In the genomic region with DNA sequence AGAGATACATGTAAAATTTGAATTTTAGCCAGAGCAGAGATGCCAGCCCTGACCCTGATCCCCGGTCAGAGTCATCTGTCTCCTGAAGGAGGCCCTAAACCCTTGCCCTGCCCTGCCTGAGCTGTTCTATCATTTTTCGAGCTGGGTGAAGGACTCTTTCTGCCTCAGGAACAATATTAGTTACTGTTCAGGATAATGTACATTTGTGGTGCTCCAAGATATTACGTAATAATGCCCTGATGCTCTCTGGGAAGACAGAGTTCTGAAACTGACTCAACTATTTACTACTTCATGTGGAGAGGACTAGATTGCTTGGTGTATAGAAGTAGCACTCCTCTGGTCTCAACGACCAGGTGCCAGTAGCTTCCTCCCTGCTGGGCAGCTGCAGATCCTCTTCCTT, we compare ENCODE assay signal across 17 cellular contexts. TPM values are rescaled to one million over a fixed set of nuclear protein-coding genes. Genes with fewer than 3 reads are reported as not detected.
DNase-seq lines count a peak whose midpoint lies in the region; ATAC-seq and TF ChIP-seq lines count a peak whose summit lies in the region.
"Had no signal": no experiment of that assay in that cellular context is flagged by ENCODE, and none has a peak within 500 bp of the region (broad histone marks: within the 10 kb centered on the region; RNA-seq: fewer than 3 reads in every experiment).

No MANE protein-coding gene starts in this region.

- H3K4me3 ChIP-seq in upper lobe of right lung = no peak overlapping the region
- H3K4me3 ChIP-seq: lower lobe of right lung had no signal

- intact Hi-C loops in upper lobe of right lung (cut with DNase I) = no loop called here

- no peaks in the 10 kb centered on the region for H3K9me3 ChIP-seq in upper lobe of right lung
- H3K9me3 ChIP-seq: lower lobe of right lung had no signal

- DNase-seq in SIG-M5 treated with dmso at 0.1 percent for 504 hours (lab: John Stamatoyannopoulos, UW; ENCODE audit: unreplicated experiment) (peak; percentile 19), SIG-M5 (lab: John Stamatoyannopoulos, UW) (no peak), amniotic epithelial cell (ENCODE audit: low read depth) (peak; percentile 69), foreskin melanocyte (peak; percentile 53), upper lobe of right lung (no peak), NCI-H1694 (lab: John Stamatoyannopoulos, UW) (no peak)
- DNase-seq in stimulated activated naive CD4-positive, alpha-beta T cell treated with Interleukin-2 at 50 U/mL for 16 hours (lab: John Stamatoyannopoulos, UW) = no peak
- DNase-seq: activated CD4-positive, alpha-beta memory T cell treated with anti-CD3 and anti-CD28 coated beads, Interleukin-2, amount 10 ng/mL, durations not matched to agents 7 days and 5 days; activated naive CD8-positive, alpha-beta T cell treated with anti-CD3 and anti-CD28 coated beads, Interleukin-2, amount 10 ng/mL, durations not matched to agents 7 days and 5 days; activated T-cell treated with anti-CD3 and anti-CD28 coated beads, Interleukin-2, amount 50 U/mL, for 72 hours; effector CD4-positive, alpha-beta T cell; EL; Karpas-422; lower lobe of right lung; NCI-H187 treated with DMSO at 0.1 percent for 48 hours had no signal

- H3K36me3 ChIP-seq in upper lobe of right lung = no peaks in the 10 kb centered on the region
- H3K36me3 ChIP-seq: lower lobe of right lung had no signal

- H3K27ac ChIP-seq in upper lobe of right lung = no peak overlapping the region
- H3K27ac ChIP-seq: lower lobe of right lung, VCaP had no signal

- TF ChIP-seq CTCF in upper lobe of right lung (IDR thresholded peaks at IDR 0.05) = no peak

- H3K4me1 ChIP-seq in upper lobe of right lung = no peaks in the 10 kb centered on the region
- H3K4me1 ChIP-seq: lower lobe of right lung had no signal

- no peaks in the 10 kb centered on the region for H3K27me3 ChIP-seq in upper lobe of right lung

- ATAC-seq in upper lobe of right lung (peak; percentile 36), HG02973 (IDR thresholded peaks at IDR 0.05; ENCODE audit: unreplicated experiment) (no peak)
- ATAC-seq: activated T-cell treated with anti-CD3 and anti-CD28 coated beads, Interleukin-2, amount 50 U/mL, for 72 hours had no signal

RNA-seq across cellular contexts. Expression of a gene that starts 37.9 kb away (rescaled TPM):
- 56.1 TPM for total RNA-seq in upper lobe of right lung

Comparison
In these comparisons a context has a peak if more than half of its experiments do, and no peak if none do; other contexts are left out.
1. DNase-seq: peak in SIG-M5 treated with dmso at 0.1 percent for 504 hours (single experiment), amniotic epithelial cell (single experiment) and foreskin melanocyte (single experiment); none in SIG-M5 (single experiment), upper lobe of right lung (single experiment), NCI-H1694 (single experiment) and stimulated activated naive CD4-positive, alpha-beta T cell treated with Interleukin-2 at 50 U/mL for 16 hours (single experiment).